Comparison of ENCODE assay signal across 11 cellular contexts in the genomic region with DNA sequence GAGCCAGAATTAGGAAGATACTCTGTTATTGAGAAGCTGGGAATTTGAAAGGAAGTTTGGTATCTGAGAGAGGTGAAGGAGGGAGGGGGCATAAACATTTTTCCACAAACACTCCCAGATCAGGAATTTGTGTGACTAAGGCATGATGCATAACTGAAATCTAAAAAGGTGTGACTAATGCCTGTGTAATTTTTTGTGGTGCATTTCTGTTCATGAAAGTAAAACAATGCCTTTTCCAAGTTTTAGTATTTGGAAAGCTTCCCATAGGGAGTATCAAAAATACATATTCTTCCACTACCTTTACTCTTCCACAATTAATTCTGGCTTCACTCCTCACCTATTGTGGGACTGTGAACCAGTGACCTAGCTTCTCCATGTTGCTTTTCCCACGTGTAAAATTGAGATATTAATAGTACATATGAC. TPM values are rescaled to one million over a fixed set of nuclear protein-coding genes. Genes with fewer than 3 reads are reported as not detected.
A peak's percentile ranks its signal among the peaks of the same experiment; 100 is the strongest.
DNase-seq lines count a peak whose midpoint lies in the region; ATAC-seq lines count a peak whose summit lies in the region.
"Had no signal": no experiment of that assay in that cellular context is flagged by ENCODE, and none has a peak within 500 bp of the region (broad histone marks: within the 10 kb centered on the region; RNA-seq: fewer than 3 reads in every experiment).

No MANE protein-coding gene starts in this region.

- peak overlapping the region; percentile 96 for H3K27ac ChIP-seq in SJSA1
- H3K27ac ChIP-seq: colonic mucosa had no signal

- H3K27me3 ChIP-seq in SJSA1 (replicated peaks) = no peaks in the 10 kb centered on the region
- H3K27me3 ChIP-seq: colonic mucosa, testis had no signal

- intact Hi-C loops in sciatic nerve (cut with DNase I) = no loop called here

- no peaks in the 10 kb centered on the region for H3K9me3 ChIP-seq in SJSA1 (replicated peaks)
- H3K9me3 ChIP-seq: colonic mucosa, testis had no signal

- ATAC-seq in sciatic nerve = peak; percentile 70
- ATAC-seq in HG03135 (IDR thresholded peaks at IDR 0.05; ENCODE audit: unreplicated experiment) = no peak
- no peak for ATAC-seq in GM21576 (IDR thresholded peaks at IDR 0.05; ENCODE audit: unreplicated experiment)

- peaks cover 43% of the 10 kb centered on the region for H3K4me1 ChIP-seq in SJSA1 (replicated peaks)
- H3K4me1 ChIP-seq: colonic mucosa had no signal

- H3K36me3 ChIP-seq in SJSA1 = no peaks in the 10 kb centered on the region
- H3K36me3 ChIP-seq: colonic mucosa had no signal

- DNase-seq in ELF-1 (ENCODE audit: low read depth, low spot score) (peak; percentile 4), SJSA1 (ENCODE audit: low read depth in 1 of 2, low spot score in 2 of 2) (peak; percentile 60 to 93), fibroblast of peridontal ligament (ENCODE audit: extremely low read depth) (peak; percentile 96), sciatic nerve (ENCODE audit: low spot score) (no peak)
- DNase-seq in stimulated activated CD4-positive, alpha-beta T cell treated with anti-CD3 and anti-CD28 coated beads, Interleukin-2, amount 100 ng/mL, for 24 hours = no peak
- DNase-seq in activated effector memory CD4-positive, alpha-beta T cell treated with Interleukin-2 at 50 U/mL for 16 hours = no peak
- DNase-seq: colonic mucosa, GF-D8 had no signal

- H3K4me3 ChIP-seq in SJSA1 = no peak overlapping the region
- H3K4me3 ChIP-seq: colonic mucosa had no signal

RNA-seq across cellular contexts. Expression of gene CAV2, which starts 56.4 kb away (rescaled TPM):
- 130 and 204 TPM in 2 replicates for total RNA-seq in SJSA1 (2014; rRNA removed; shearing (Covaris generic))
- total RNA-seq in sciatic nerve = 139 TPM

Comparison
In these comparisons a context has a peak if more than half of its experiments do, and no peak if none do; other contexts are left out.
1. DNase-seq: peak in ELF-1 (single experiment), SJSA1 (2 of 2) and fibroblast of peridontal ligament (single experiment); none in sciatic nerve (single experiment), stimulated activated CD4-positive, alpha-beta T cell treated with anti-CD3 and anti-CD28 coated beads, Interleukin-2, amount 100 ng/mL, for 24 hours (0 of 2) and activated effector memory CD4-positive, alpha-beta T cell treated with Interleukin-2 at 50 U/mL for 16 hours (single experiment).